12 cellular contexts compared by ENCODE assay signal in genomic region chr6:34246249-34246562, GRCh38. TPM values are rescaled to one million over a fixed set of nuclear protein-coding genes. Genes with fewer than 3 reads are reported as not detected.
DNase-seq lines count a peak whose midpoint lies in the region; ATAC-seq and TF ChIP-seq lines count a peak whose summit lies in the region.
"Had no signal": no experiment of that assay in that cellular context is flagged by ENCODE, and none has a peak within 500 bp of the region (broad histone marks: within the 10 kb centered on the region; RNA-seq: fewer than 3 reads in every experiment).

No MANE protein-coding gene starts in this region.

- H3K9ac ChIP-seq in HUES48 (ENCODE audit: low read depth, low read length) (no peak overlapping the region), colonic mucosa (ENCODE audit: low read depth in 2 of 2, low read length in 2 of 2) (no peak overlapping the region)

- H3K36me3 ChIP-seq in HUES48 (ENCODE audit: control insufficient read depth, insufficient read depth, low read length) (peaks cover 41% of the 10 kb centered on the region), colonic mucosa (no peaks in the 10 kb centered on the region)
- H3K36me3 ChIP-seq in naive thymus-derived CD4-positive, alpha-beta T cell (ENCODE audit: control insufficient read depth in 2 of 3, insufficient read depth in 3 of 3, low read length in 3 of 3) = peaks cover 3 to 41% (median 8%) of the 10 kb centered on the region in 3 experiments

- H3K27me3 Mint-ChIP-seq in CD4-positive, alpha-beta T cell = no peaks in the 10 kb centered on the region
- peaks cover 1% of the 10 kb centered on the region for H3K27me3 Mint-ChIP-seq in activated T-helper 1 cell treated with anti-CD3 and anti-CD28 coated beads, Interleukin-12 subunit alpha, Interleukin-12 subunit beta, Interleukin-2, Interleukin-4 antibody, amounts not matched to agents 30 ng/mL and 10 ng/mL and 1 ng/mL, durations not matched to agents 14 hours and 24 hours and 36 hours (ENCODE audit: insufficient read depth)
- H3K27me3 Mint-ChIP-seq in naive thymus-derived CD4-positive, alpha-beta T cell = no peaks in the 10 kb centered on the region
- no peaks in the 10 kb centered on the region for H3K27me3 Mint-ChIP-seq in stimulated activated naive CD8-positive, alpha-beta T cell treated with anti-CD3 and anti-CD28 coated beads, Interleukin-15, amount 100 ng/mL, for 72 hours
- H3K27me3 Mint-ChIP-seq: activated CD4-positive, alpha-beta T cell treated with anti-CD3 and anti-CD28 coated beads for 36 hours; dendritic cell treated with granulocyte-macrophage colony-stimulating factor and Interleukin-4, amounts not matched to agents 40 ng/mL and 50 ng/mL, for 4 days had no signal

- intact Hi-C loops in CD4-positive, alpha-beta T cell (cut with DNase I, micrococcal nuclease) = loop anchor here in 1 of 2 experiments (5.0 to 10.0 kb wide), 4 partner anchors 451 to 1401 kb away; partner anchors contain the start of genes ANKS1A, ILRUN, LEMD2 and PSMB8
- intact Hi-C loops in activated T-helper 1 cell treated with anti-CD3 and anti-CD28 coated beads, Interleukin-12 subunit alpha, Interleukin-12 subunit beta, Interleukin-2, Interleukin-4 antibody, amounts not matched to agents 30 ng/mL and 10 ng/mL and 1 ng/mL, durations not matched to agents 14 hours and 24 hours and 36 hours (cut with micrococcal nuclease) = loop anchor here (5.0 kb wide), 1 partner anchor 71 kb away; no protein-coding TSS in a partner anchor
- intact Hi-C loops in naive thymus-derived CD4-positive, alpha-beta T cell (cut with micrococcal nuclease) = loop anchor here (1.0 to 5.0 kb wide), 3 partner anchors 83 to 896 kb away; partner anchors contain the start of gene TCP11 (in 1 of the 2)
- intact Hi-C loops in head of caudate nucleus (cut with DNase I) = loop anchor here (5.0 kb wide), 1 partner anchor 171 kb away; no protein-coding TSS in a partner anchor
- intact Hi-C loops in colonic mucosa (cut with DNase I) = no loop called here

- TF ChIP-seq CTCF in CD4-positive, alpha-beta T cell (IDR thresholded peaks at IDR 0.05) = no peak
- no peak for TF ChIP-seq CTCF in colonic mucosa (IDR thresholded peaks at IDR 0.05)

- H3K27ac ChIP-seq in CD4-positive, alpha-beta T cell (ENCODE audit: low read depth, low read length) = peak overlapping the region; percentile 46
- peak overlapping the region; percentile 95 for H3K27ac ChIP-seq in HUES48 (ENCODE audit: low read depth, low read length)
- peak overlapping the region; percentile 83 for H3K27ac ChIP-seq in naive thymus-derived CD4-positive, alpha-beta T cell (ENCODE audit: low read depth, low read length)
- H3K27ac ChIP-seq in colonic mucosa = no peak overlapping the region

- CTCF ChIA-PET in CD4-positive, alpha-beta T cell (lab: Charles Lee) = interaction anchor here (0.7 kb wide), 1 partner anchor 49 kb away, joined by 3 read pairs; no protein-coding TSS in a partner anchor
- CTCF ChIA-PET in naive thymus-derived CD4-positive, alpha-beta T cell (lab: Charles Lee) = interaction anchor here (5.4 kb wide), 1 partner anchor 50 kb away, joined by 24 read pairs; no protein-coding TSS in a partner anchor

- POLR2A ChIA-PET in CD4-positive, alpha-beta T cell (lab: Charles Lee) = interaction anchor here (5.1 kb wide), 1 partner anchor 9 kb away, joined by 80 read pairs; the partner anchor contains the start of gene HMGA1
- POLR2A ChIA-PET in naive thymus-derived CD4-positive, alpha-beta T cell (lab: Charles Lee) = interaction anchor here (0.7 to 4.7 kb wide), 3 partner anchors 9 to 168 kb away, joined by 3 to 44 read pairs (median 3); partner anchors contain the start of gene HMGA1

- peaks cover 36% of the 10 kb centered on the region for H3K4me1 ChIP-seq in HUES48 (ENCODE audit: control insufficient read depth, insufficient read depth, low read length)
- peaks cover 13 to 20% of the 10 kb centered on the region in 2 donors for H3K4me1 ChIP-seq in naive thymus-derived CD4-positive, alpha-beta T cell (ENCODE audit: control insufficient read depth in 2 of 2, insufficient read depth in 2 of 2, low read length in 2 of 2)
- peaks cover 3% of the 10 kb centered on the region for H3K4me1 ChIP-seq in colonic mucosa

- no peaks in the 10 kb centered on the region for H3K27me3 ChIP-seq in CD4-positive, alpha-beta T cell (ENCODE audit: control insufficient read depth, insufficient read depth, low read length)
- no peaks in the 10 kb centered on the region for H3K27me3 ChIP-seq in HUES48 (ENCODE audit: control insufficient read depth, insufficient read depth, low read length)
- no peaks in the 10 kb centered on the region for H3K27me3 ChIP-seq in naive thymus-derived CD4-positive, alpha-beta T cell (ENCODE audit: control insufficient read depth in 2 of 2, insufficient read depth in 2 of 2, low read length in 2 of 2)
- no peaks in the 10 kb centered on the region for H3K27me3 ChIP-seq in colonic mucosa

- no peak overlapping the region for H3K4me3 ChIP-seq in HUES48 (ENCODE audit: low read depth, low read length)
- H3K4me3 ChIP-seq in naive thymus-derived CD4-positive, alpha-beta T cell (ENCODE audit: low read length) = no peak overlapping the region
- H3K4me3 ChIP-seq in colonic mucosa = no peak overlapping the region

- no peaks in the 10 kb centered on the region for H3K9me3 Mint-ChIP-seq in CD4-positive, alpha-beta T cell
- H3K9me3 Mint-ChIP-seq in activated T-helper 1 cell treated with anti-CD3 and anti-CD28 coated beads, Interleukin-12 subunit alpha, Interleukin-12 subunit beta, Interleukin-2, Interleukin-4 antibody, amounts not matched to agents 30 ng/mL and 10 ng/mL and 1 ng/mL, durations not matched to agents 14 hours and 24 hours and 36 hours = no peaks in the 10 kb centered on the region
- H3K9me3 Mint-ChIP-seq in naive thymus-derived CD4-positive, alpha-beta T cell = no peaks in the 10 kb centered on the region
- H3K9me3 Mint-ChIP-seq in stimulated activated naive CD8-positive, alpha-beta T cell treated with anti-CD3 and anti-CD28 coated beads, Interleukin-15, amount 100 ng/mL, for 72 hours = no peaks in the 10 kb centered on the region
- H3K9me3 Mint-ChIP-seq: dendritic cell treated with granulocyte-macrophage colony-stimulating factor and Interleukin-4, amounts not matched to agents 40 ng/mL and 50 ng/mL, for 4 days had no signal

- H3K27ac Mint-ChIP-seq in CD4-positive, alpha-beta T cell = peak overlapping the region; percentile 59
- H3K27ac Mint-ChIP-seq in activated T-helper 1 cell treated with anti-CD3 and anti-CD28 coated beads, Interleukin-12 subunit alpha, Interleukin-12 subunit beta, Interleukin-2, Interleukin-4 antibody, amounts not matched to agents 30 ng/mL and 10 ng/mL and 1 ng/mL, durations not matched to agents 14 hours and 24 hours and 36 hours = peak overlapping the region; percentile 70
- H3K27ac Mint-ChIP-seq in naive thymus-derived CD4-positive, alpha-beta T cell = peak overlapping the region in 4 of 9 donors; percentile 24 to 87 (median 54)
- H3K27ac Mint-ChIP-seq in stimulated activated naive CD8-positive, alpha-beta T cell treated with anti-CD3 and anti-CD28 coated beads, Interleukin-15, amount 100 ng/mL, for 72 hours = no peak overlapping the region
- H3K27ac Mint-ChIP-seq: dendritic cell treated with granulocyte-macrophage colony-stimulating factor and Interleukin-4, amounts not matched to agents 40 ng/mL and 50 ng/mL, for 4 days had no signal

- H3K4me1 Mint-ChIP-seq in CD4-positive, alpha-beta T cell (ENCODE audit: low read depth) = peaks cover 47% of the 10 kb centered on the region
- H3K4me1 Mint-ChIP-seq in activated T-helper 1 cell treated with anti-CD3 and anti-CD28 coated beads, Interleukin-12 subunit alpha, Interleukin-12 subunit beta, Interleukin-2, Interleukin-4 antibody, amounts not matched to agents 30 ng/mL and 10 ng/mL and 1 ng/mL, durations not matched to agents 14 hours and 24 hours and 36 hours (ENCODE audit: low read depth) = peaks cover 68% of the 10 kb centered on the region
- H3K4me1 Mint-ChIP-seq in naive thymus-derived CD4-positive, alpha-beta T cell = peaks cover 17 to 65% (median 45%) of the 10 kb centered on the region in 7 donors
- H3K4me1 Mint-ChIP-seq in stimulated activated naive CD8-positive, alpha-beta T cell treated with anti-CD3 and anti-CD28 coated beads, Interleukin-15, amount 100 ng/mL, for 72 hours = peaks cover 74% of the 10 kb centered on the region

- DNase-seq in CD4-positive, alpha-beta T cell = no peak
- DNase-seq in activated T-helper 1 cell treated with anti-CD3 and anti-CD28 coated beads, Interleukin-12 subunit alpha, Interleukin-12 subunit beta, Interleukin-2, Interleukin-4 antibody, amounts not matched to agents 30 ng/mL and 10 ng/mL and 1 ng/mL, durations not matched to agents 14 hours and 24 hours and 36 hours (ENCODE audit: low spot score) = no peak
- no peak for DNase-seq in naive thymus-derived CD4-positive, alpha-beta T cell
- DNase-seq in head of caudate nucleus (no peak), colonic mucosa (no peak)
- DNase-seq in stimulated activated naive CD8-positive, alpha-beta T cell treated with anti-CD3 and anti-CD28 coated beads, Interleukin-15, amount 100 ng/mL, for 72 hours = no peak
- DNase-seq: occipital lobe had no signal

- peak overlapping the region; percentile 42 for H3K4me3 Mint-ChIP-seq in CD4-positive, alpha-beta T cell
- H3K4me3 Mint-ChIP-seq in activated T-helper 1 cell treated with anti-CD3 and anti-CD28 coated beads, Interleukin-12 subunit alpha, Interleukin-12 subunit beta, Interleukin-2, Interleukin-4 antibody, amounts not matched to agents 30 ng/mL and 10 ng/mL and 1 ng/mL, durations not matched to agents 14 hours and 24 hours and 36 hours = no peak overlapping the region
- peak overlapping the region in 2 of 10 donors; percentile 28 to 61 for H3K4me3 Mint-ChIP-seq in naive thymus-derived CD4-positive, alpha-beta T cell
- no peak overlapping the region for H3K4me3 Mint-ChIP-seq in stimulated activated naive CD8-positive, alpha-beta T cell treated with anti-CD3 and anti-CD28 coated beads, Interleukin-15, amount 100 ng/mL, for 72 hours
- H3K4me3 Mint-ChIP-seq: activated CD4-positive, alpha-beta T cell treated with anti-CD3 and anti-CD28 coated beads for 36 hours; dendritic cell treated with granulocyte-macrophage colony-stimulating factor and Interleukin-4, amounts not matched to agents 40 ng/mL and 50 ng/mL, for 4 days had no signal

- no peaks in the 10 kb centered on the region for H3K9me3 ChIP-seq in CD4-positive, alpha-beta T cell (ENCODE audit: control insufficient read depth, low read length)
- H3K9me3 ChIP-seq in HUES48 (ENCODE audit: control insufficient read depth, insufficient read depth, low read length) (no peaks in the 10 kb centered on the region), colonic mucosa (no peaks in the 10 kb centered on the region)
- no peaks in the 10 kb centered on the region for H3K9me3 ChIP-seq in naive thymus-derived CD4-positive, alpha-beta T cell (ENCODE audit: control insufficient read depth in 2 of 3, low read length in 3 of 3)

- no peak for ATAC-seq in CD4-positive, alpha-beta T cell (ENCODE audit: poor library complexity)
- ATAC-seq in naive thymus-derived CD4-positive, alpha-beta T cell = no peak
- no peak for ATAC-seq in stimulated activated naive CD8-positive, alpha-beta T cell treated with anti-CD3 and anti-CD28 coated beads, Interleukin-15, amount 100 ng/mL, for 72 hours
- no peak for ATAC-seq in GM21526 (IDR thresholded peaks at IDR 0.05; ENCODE audit: low FRiP score, unreplicated experiment)
- ATAC-seq: left colon had no signal

- peaks cover 52% of the 10 kb centered on the region for H3K36me3 Mint-ChIP-seq in CD4-positive, alpha-beta T cell (ENCODE audit: low read depth)
- H3K36me3 Mint-ChIP-seq in activated T-helper 1 cell treated with anti-CD3 and anti-CD28 coated beads, Interleukin-12 subunit alpha, Interleukin-12 subunit beta, Interleukin-2, Interleukin-4 antibody, amounts not matched to agents 30 ng/mL and 10 ng/mL and 1 ng/mL, durations not matched to agents 14 hours and 24 hours and 36 hours (ENCODE audit: low read depth) = peaks cover 39% of the 10 kb centered on the region
- H3K36me3 Mint-ChIP-seq in naive thymus-derived CD4-positive, alpha-beta T cell = peaks cover 0 to 13% (median 0%) of the 10 kb centered on the region in 5 donors

RNA-seq across cellular contexts. Expression of gene SMIM29, which starts 2.6 kb away (rescaled TPM):
- total RNA-seq in CD4-positive, alpha-beta T cell = 10 to 100 TPM; 22.0 to 23.9 TPM
- 14.3 and 15.0 TPM in 2 replicates for total RNA-seq in activated T-helper 1 cell treated with anti-CD3 and anti-CD28 coated beads, Interleukin-12 subunit alpha, Interleukin-12 subunit beta, Interleukin-2, Interleukin-4 antibody, amounts not matched to agents 30 ng/mL and 10 ng/mL and 1 ng/mL, durations not matched to agents 14 hours and 24 hours and 36 hours
- total RNA-seq in naive thymus-derived CD4-positive, alpha-beta T cell = 10 to 100 TPM; 13.9 to 24.2 (median 22.5) TPM
- polyA plus RNA-seq in naive thymus-derived CD4-positive, alpha-beta T cell = 10 to 100 TPM; 32.3 to 45.5 TPM
- 10 to 100 TPM in 1 of 2 donors, 1 to 10 TPM in 1; 8.6 to 12.8 TPM for total RNA-seq in colonic mucosa

RNA-seq across cellular contexts. Expression of gene HMGA1, which starts 9.5 kb away (rescaled TPM):
- 100 to 1,000 TPM; 102 to 107 TPM for total RNA-seq in CD4-positive, alpha-beta T cell
- total RNA-seq in activated T-helper 1 cell treated with anti-CD3 and anti-CD28 coated beads, Interleukin-12 subunit alpha, Interleukin-12 subunit beta, Interleukin-2, Interleukin-4 antibody, amounts not matched to agents 30 ng/mL and 10 ng/mL and 1 ng/mL, durations not matched to agents 14 hours and 24 hours and 36 hours = 415 and 438 TPM in 2 replicates
- total RNA-seq in naive thymus-derived CD4-positive, alpha-beta T cell = 100 to 1,000 TPM in 2 of 5 experiments, 10 to 100 TPM in 3; 90.0 to 180 (median 95.3) TPM
- polyA plus RNA-seq in naive thymus-derived CD4-positive, alpha-beta T cell = 10 to 100 TPM; 35.7 to 41.0 TPM
- total RNA-seq in colonic mucosa = 100 to 1,000 TPM; 184 to 536 TPM

Comparison
In these comparisons a context has a peak if more than half of its experiments do, and no peak if none do; other contexts are left out.
1. H3K27ac Mint-ChIP-seq: peak in CD4-positive, alpha-beta T cell (single experiment) and activated T-helper 1 cell treated with anti-CD3 and anti-CD28 coated beads, Interleukin-12 subunit alpha, Interleukin-12 subunit beta, Interleukin-2, Interleukin-4 antibody, amounts not matched to agents 30 ng/mL and 10 ng/mL and 1 ng/mL, durations not matched to agents 14 hours and 24 hours and 36 hours (single experiment); none in stimulated activated naive CD8-positive, alpha-beta T cell treated with anti-CD3 and anti-CD28 coated beads, Interleukin-15, amount 100 ng/mL, for 72 hours (0 of 2).